ENCODE assay signal across 12 cellular contexts in the genomic region with DNA sequence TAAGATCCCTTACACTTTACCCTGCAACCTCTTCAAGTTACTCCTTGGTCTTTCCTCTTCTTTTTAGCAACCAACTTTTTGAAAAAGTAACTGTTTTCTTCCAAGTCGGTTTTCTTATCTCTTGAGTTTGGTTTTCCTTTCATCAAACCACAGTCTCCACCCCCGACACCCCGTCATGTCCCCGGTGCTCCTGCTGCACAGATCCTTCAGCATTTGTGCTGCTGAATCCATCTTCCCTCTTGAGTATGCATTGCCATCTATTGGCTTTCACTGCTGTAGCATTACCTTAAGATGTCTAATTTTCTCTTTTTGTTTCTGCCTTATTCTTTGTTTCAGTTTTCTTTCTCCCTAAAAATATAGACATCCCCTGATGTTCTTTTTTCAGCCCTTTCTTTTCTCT.
"Had no signal": no experiment of that assay in that cellular context is flagged by ENCODE, and none has a peak within 500 bp of the region (broad histone marks: within the 10 kb centered on the region; RNA-seq: fewer than 3 reads in every experiment).

No MANE protein-coding gene starts in this region.

- DNase-seq: activated CD4-positive, alpha-beta T cell treated with anti-CD3 and anti-CD28 coated beads for 4 hours; activated gamma-delta T cell treated with Interleukin-2 at 50 U/mL for 16 hours; activated T-cell treated with anti-CD3 and anti-CD28 coated beads, Interleukin-2, amount 50 U/mL, for 48 hours; esophagus squamous epithelium; foreskin fibroblast; glutamatergic neuron; immature natural killer cell; naive B cell; retina; WERI-Rb-1 had no signal

- FAIRE-seq: astrocyte, colon had no signal

- H3K4me1 Mint-ChIP-seq: naive B cell had no signal

- H3K27ac Mint-ChIP-seq: immature natural killer cell, naive B cell had no signal

- H3K36me3 Mint-ChIP-seq: immature natural killer cell had no signal

- H3K4me3 Mint-ChIP-seq: immature natural killer cell had no signal
